ENCODE assay signal across 9 cellular contexts in the genomic region with DNA sequence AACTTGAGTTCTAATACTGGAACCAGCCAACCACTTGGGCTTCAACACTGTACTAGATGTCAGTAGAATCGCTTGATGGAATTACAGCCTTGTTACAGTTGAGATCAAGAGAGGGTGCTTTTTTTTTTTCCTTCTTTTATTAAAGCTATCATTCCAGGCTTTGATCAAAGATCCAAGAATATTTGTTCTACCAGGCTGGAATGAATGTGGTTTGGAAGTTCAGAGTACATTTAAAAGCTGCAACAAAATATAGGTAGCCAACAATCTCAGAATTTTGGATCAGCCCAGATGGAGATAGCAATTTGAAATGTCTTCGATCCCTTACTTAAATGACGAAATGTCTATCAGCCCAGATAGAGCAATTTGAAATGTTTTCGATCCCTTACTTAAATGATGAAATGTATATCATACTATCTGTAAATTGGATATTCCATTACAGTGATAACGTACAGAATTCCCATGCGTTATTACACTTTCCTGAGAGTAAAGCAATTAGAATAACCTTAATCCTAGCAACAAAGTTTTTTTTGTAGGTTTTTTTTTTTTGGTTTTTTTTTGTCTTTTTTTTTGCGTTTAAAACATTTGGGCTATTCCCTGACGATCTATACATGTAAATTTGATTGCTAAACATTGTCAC. TPM values are rescaled to one million over a fixed set of nuclear protein-coding genes. Genes with fewer than 3 reads are reported as not detected.
A peak's percentile ranks its signal among the peaks of the same experiment; 100 is the strongest.
DNase-seq lines count a peak whose midpoint lies in the region; ATAC-seq and TF ChIP-seq lines count a peak whose summit lies in the region.
"Had no signal": no experiment of that assay in that cellular context is flagged by ENCODE, and none has a peak within 500 bp of the region (broad histone marks: within the 10 kb centered on the region; RNA-seq: fewer than 3 reads in every experiment).

No MANE protein-coding gene starts in this region.

- H3K4me1 ChIP-seq in CD8-positive, alpha-beta memory T cell (ENCODE audit: insufficient read depth, low read length), result peaks cover 44% of the 10 kb centered on the region
- H3K4me1 ChIP-seq in KMS-11 (ENCODE audit: low read depth, poor library complexity, severe bottlenecking) (peaks cover 44% of the 10 kb centered on the region), mammary epithelial cell (ENCODE audit: insufficient read depth, low read length) (peaks cover 39% of the 10 kb centered on the region), A673 (ENCODE audit: insufficient read depth, low read length, poor library complexity, severe bottlenecking) (peaks cover 29% of the 10 kb centered on the region)

- no peaks in the 10 kb centered on the region for H3K9me3 Mint-ChIP-seq in CD8-positive, alpha-beta memory T cell
- H3K9me3 Mint-ChIP-seq in naive thymus-derived CD8-positive, alpha-beta T cell, result peaks cover 0 to 10% (median 0%) of the 10 kb centered on the region in 9 donors

- H3K27me3 ChIP-seq in CD8-positive, alpha-beta memory T cell (ENCODE audit: insufficient read depth, low read length, poor library complexity, severe bottlenecking), result no peaks in the 10 kb centered on the region
- H3K27me3 ChIP-seq in KMS-11 (ENCODE audit: insufficient read depth, low read depth) (no peaks in the 10 kb centered on the region), mammary epithelial cell (ENCODE audit: insufficient read depth, low read length) (no peaks in the 10 kb centered on the region), A673 (replicated peaks; ENCODE audit: insufficient read depth, low read depth, low read length, poor library complexity) (no peaks in the 10 kb centered on the region)

- H3K36me3 ChIP-seq in CD8-positive, alpha-beta memory T cell (ENCODE audit: insufficient read depth, low read length), result no peaks in the 10 kb centered on the region
- H3K36me3 ChIP-seq in KMS-11 (ENCODE audit: insufficient read depth), result no peaks in the 10 kb centered on the region; the same call in 1 of the 2 replicates
- peaks cover 20% of the 10 kb centered on the region for H3K36me3 ChIP-seq in mammary epithelial cell (ENCODE audit: insufficient read depth, low read length)
- peaks cover 33% of the 10 kb centered on the region for H3K36me3 ChIP-seq in A673 (ENCODE audit: insufficient read depth, low read length, poor library complexity, severe bottlenecking)
- H3K36me3 ChIP-seq: prostate gland had no signal

- DNase-seq in CD8-positive, alpha-beta memory T cell, result no peak
- no peak for DNase-seq in mammary epithelial cell
- no peak for DNase-seq in naive thymus-derived CD8-positive, alpha-beta T cell
- no peak for DNase-seq in NCI-H345 treated with DMSO at 0.1 percent for 48 hours (lab: John Stamatoyannopoulos, UW; ENCODE audit: unreplicated experiment)
- no peak for DNase-seq in HUDEP-2 (lab: John Stamatoyannopoulos, UW; ENCODE audit: unreplicated experiment in 76 of 76)
- DNase-seq in A673 (ENCODE audit: low spot score), result no peak
- DNase-seq: activated naive CD4-positive, alpha-beta T cell treated with Interleukin-2 at 50 U/mL for 16 hours had no signal

- WGBS in mammary epithelial cell (ENCODE audit: low coverage, missing lambda C conversion rate), result 97% methylated on average over 8 of the region's 8 CpGs

- H3K27ac ChIP-seq in CD8-positive, alpha-beta memory T cell (ENCODE audit: low read depth, low read length), result no peak overlapping the region
- no peak overlapping the region for H3K27ac ChIP-seq in KMS-11
- H3K27ac ChIP-seq in mammary epithelial cell (ENCODE audit: insufficient read depth, low read depth, low read length), result no peak overlapping the region
- no peak overlapping the region for H3K27ac ChIP-seq in A673 (ENCODE audit: low read depth, low read length, poor library complexity, severe bottlenecking)
- H3K27ac ChIP-seq: prostate gland had no signal

- ATAC-seq in naive thymus-derived CD8-positive, alpha-beta T cell, result no peak

- POLR2A ChIA-PET in CD8-positive, alpha-beta memory T cell (lab: Charles Lee), result no interaction called here
- POLR2A ChIA-PET in naive thymus-derived CD8-positive, alpha-beta T cell (lab: Charles Lee), result no interaction called here
- POLR2A ChIA-PET in A673 (lab: Charles Lee; ENCODE audit: low non-redundant PET), result no interaction called here

- BruUV-seq in mammary epithelial cell (replicated peaks; lab: Mats Ljungman, UMichigan) (no TSS peak), A673 (replicated peaks; lab: Mats Ljungman, UMichigan) (no TSS peak)

- H3K9ac ChIP-seq in KMS-11, result no peak overlapping the region
- no peak overlapping the region for H3K9ac ChIP-seq in mammary epithelial cell (ENCODE audit: insufficient read depth, low read length)

- TF ChIP-seq CTCF in KMS-11 (conservative IDR thresholded peaks at IDR 0.05; ENCODE audit: low read depth, low read length) (no peak), mammary epithelial cell (conservative IDR thresholded peaks at IDR 0.05 in 1 of 2, IDR thresholded peaks at IDR 0.05 in 1 of 2; ENCODE audit: extremely low read depth in 1 of 2, insufficient read depth in 1 of 2, low read depth in 1 of 2, low read length in 2 of 2) (no peak), A673 (conservative IDR thresholded peaks at IDR 0.05; ENCODE audit: low read depth, low read length) (no peak)

- intact Hi-C loops in mammary epithelial cell (cut with micrococcal nuclease) (loop anchor here (5.0 kb wide), 1 partner anchor 104 kb away; no protein-coding TSS in a partner anchor), A673 (cut with micrococcal nuclease; ENCODE audit: unreplicated experiment) (no loop called here)

- H3K4me3 Mint-ChIP-seq in CD8-positive, alpha-beta memory T cell, result peak overlapping the region in 6 of 7 donors; percentile 0 to 99 (median 47)
- peak overlapping the region in 9 of 10 donors; percentile 40 to 97 (median 62) for H3K4me3 Mint-ChIP-seq in naive thymus-derived CD8-positive, alpha-beta T cell

- H3K27ac Mint-ChIP-seq in CD8-positive, alpha-beta memory T cell, result no peak overlapping the region
- H3K27ac Mint-ChIP-seq in naive thymus-derived CD8-positive, alpha-beta T cell, result peak overlapping the region in 1 of 10 donors; percentile 52

- H3K79me2 ChIP-seq in KMS-11 (ENCODE audit: insufficient read depth, low read depth) (peaks cover 46% of the 10 kb centered on the region), mammary epithelial cell (ENCODE audit: insufficient read depth, low read length) (peaks cover 71% of the 10 kb centered on the region)

- no peaks in the 10 kb centered on the region for H3K9me3 ChIP-seq in CD8-positive, alpha-beta memory T cell (ENCODE audit: low read length)
- no peaks in the 10 kb centered on the region for H3K9me3 ChIP-seq in mammary epithelial cell (replicated peaks; ENCODE audit: insufficient read depth, low read length)
- H3K9me3 ChIP-seq in A673 (ENCODE audit: low read depth, low read length, poor library complexity, severe bottlenecking), result no peaks in the 10 kb centered on the region
- H3K9me3 ChIP-seq: prostate gland had no signal

- peak overlapping the region; percentile 19; the same call in 1 of the 2 replicates for H3K4me2 ChIP-seq in KMS-11
- H3K4me2 ChIP-seq in mammary epithelial cell (ENCODE audit: insufficient read depth, low read depth, low read length), result peak overlapping the region; percentile 63

- peaks cover 4 to 58% (median 9%) of the 10 kb centered on the region in 3 donors for H3K36me3 Mint-ChIP-seq in CD8-positive, alpha-beta memory T cell
- H3K36me3 Mint-ChIP-seq in naive thymus-derived CD8-positive, alpha-beta T cell, result peaks cover 8 to 63% (median 38%) of the 10 kb centered on the region in 3 donors

- in situ Hi-C loops in mammary epithelial cell (cut with MboI; ENCODE audit: low sequenced_read_pairs in 2 of 2), result no loop called here

- H3K4me1 Mint-ChIP-seq in CD8-positive, alpha-beta memory T cell, result peaks cover 67 to 85% (median 80%) of the 10 kb centered on the region in 3 donors
- H3K4me1 Mint-ChIP-seq in naive thymus-derived CD8-positive, alpha-beta T cell, result peaks cover 40 to 79% (median 67%) of the 10 kb centered on the region in 4 donors

- no peak overlapping the region for H2AFZ ChIP-seq in KMS-11 (ENCODE audit: low read depth)
- H2AFZ ChIP-seq in mammary epithelial cell (ENCODE audit: low read depth, low read length), result no peak overlapping the region

- 0 out of 2 replicates have a peak, but pooled peaks cover 6% of the 10 kb centered on the region for H4K20me1 ChIP-seq in KMS-11 (ENCODE audit: insufficient read depth)
- H4K20me1 ChIP-seq in mammary epithelial cell (ENCODE audit: insufficient read depth, low read length), result no peaks in the 10 kb centered on the region

- H3K27me3 Mint-ChIP-seq in CD8-positive, alpha-beta memory T cell, result peaks cover 0 to 4% of the 10 kb centered on the region in 2 donors
- no peaks in the 10 kb centered on the region for H3K27me3 Mint-ChIP-seq in naive thymus-derived CD8-positive, alpha-beta T cell

- CTCF ChIA-PET in CD8-positive, alpha-beta memory T cell (lab: Charles Lee), result no interaction called here
- CTCF ChIA-PET in mammary epithelial cell (lab: Charles Lee; ENCODE audit: low non-redundant PET), result interaction anchor here (0.7 kb wide), 1 partner anchor 721 kb away, joined by 16 read pairs; no protein-coding TSS in a partner anchor
- CTCF ChIA-PET in A673 (lab: Charles Lee), result no interaction called here

- dilution Hi-C loops in mammary epithelial cell (cut with HindIII; ENCODE audit: low sequenced_read_pairs), result no loop called here

- H3K4me3 ChIP-seq in CD8-positive, alpha-beta memory T cell (ENCODE audit: low read length), result no peak overlapping the region
- no peak overlapping the region for H3K4me3 ChIP-seq in KMS-11 (IDR thresholded peaks at IDR 0.05; ENCODE audit: insufficient read depth, low read depth, low read length)
- peak overlapping the region in 1 of 3 experiments; percentile 32 for H3K4me3 ChIP-seq in mammary epithelial cell (replicated peaks in 1 of 3; ENCODE audit: insufficient read depth in 1 of 3, low read depth in 2 of 3, low read length in 3 of 3)
- no peak overlapping the region for H3K4me3 ChIP-seq in A673 (ENCODE audit: low read depth, low read length, poor library complexity, severe bottlenecking)
- H3K4me3 ChIP-seq: prostate gland had no signal

RNA-seq across cellular contexts. Expression of a gene that starts 3.6 kb away (rescaled TPM):
- total RNA-seq in CD8-positive, alpha-beta memory T cell, result 10 to 100 TPM; 19.1 to 19.5 TPM
- polyA plus RNA-seq in CD8-positive, alpha-beta memory T cell, result 32.1 TPM
- total RNA-seq in mammary epithelial cell (10 to 100 TPM; 27.5 to 42.2 TPM), A673 (2021) (22.9 and 24.3 TPM in 2 replicates)
- 6.9 TPM for polyA plus RNA-seq in mammary epithelial cell
- polyA minus RNA-seq in mammary epithelial cell, result 24.4 TPM
- 10 to 100 TPM; 24.7 to 25.9 TPM for total RNA-seq in naive thymus-derived CD8-positive, alpha-beta T cell
- 10 to 100 TPM; 27.7 to 38.4 (median 28.5) TPM for polyA plus RNA-seq in naive thymus-derived CD8-positive, alpha-beta T cell
